Comparison of ENCODE assay signal across 1 cellular context in the genomic region with DNA sequence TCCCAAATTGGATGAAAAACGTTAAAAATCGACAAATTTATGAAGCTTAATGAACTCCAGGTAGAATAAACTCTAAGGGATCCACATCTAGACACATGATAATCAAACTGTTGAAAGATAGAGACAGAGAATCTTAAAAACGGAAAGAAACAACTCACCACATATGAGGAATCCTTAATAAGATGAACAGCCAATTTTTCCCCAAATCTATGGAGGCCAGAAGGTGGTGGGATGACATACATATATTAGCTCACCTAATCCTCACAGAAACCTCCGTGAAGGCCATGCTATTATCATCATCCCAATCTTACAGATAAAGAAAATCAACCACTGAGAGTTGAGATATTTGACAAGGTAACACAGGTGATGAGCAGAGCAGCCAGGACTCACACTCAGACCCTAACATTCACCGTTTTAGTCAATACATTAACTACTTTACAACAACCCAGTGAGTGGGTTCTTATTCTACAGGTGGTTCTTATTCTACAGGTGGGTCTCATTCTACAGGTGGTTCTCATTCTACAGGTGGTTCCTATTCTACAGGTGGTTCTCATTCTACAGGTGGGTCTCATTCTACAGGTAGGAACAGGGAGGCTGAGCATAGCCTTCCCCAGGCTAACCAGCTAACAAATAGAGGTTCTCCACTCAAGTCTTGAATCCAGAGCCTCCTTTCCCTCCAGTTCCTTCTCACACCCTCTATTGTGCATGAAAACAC.
TF ChIP-seq lines count a peak whose summit lies in the region.

No MANE protein-coding gene starts in this region.

TF ChIP-seq in A549, 52 proteins besides CTCF, POLR2A, EP300 and RAD21 (continued from another document):
- TF ChIP-seq GATA3 (IDR thresholded peaks at IDR 0.05; ENCODE audit: borderline replicate concordance) (no peak), NPAS2 (CRISPR knock-in tag; IDR thresholded peaks at IDR 0.05; ENCODE audit: borderline replicate concordance) (no peak), NFE2L2 (conservative IDR thresholded peaks at IDR 0.05; ENCODE audit: low read length) (no peak), BHLHE40 (IDR thresholded peaks at IDR 0.05; ENCODE audit: low read depth, low read length) (no peak), JUNB (IDR thresholded peaks at IDR 0.05) (no peak), JUN (IDR thresholded peaks at IDR 0.05) (no peak), FOSB (CRISPR knock-in tag; IDR thresholded peaks at IDR 0.05) (no peak), HEYL (CRISPR knock-in tag; IDR thresholded peaks at IDR 0.05) (no peak)
